ENCODE assay signal across 10 cellular contexts in genomic region chr11:78046486-78046854, GRCh38. TPM values are rescaled to one million over a fixed set of nuclear protein-coding genes. Genes with fewer than 3 reads are reported as not detected.
DNase-seq lines count a peak whose midpoint lies in the region; ATAC-seq and TF ChIP-seq lines count a peak whose summit lies in the region.
"Had no signal": no experiment of that assay in that cellular context is flagged by ENCODE, and none has a peak within 500 bp of the region (broad histone marks: within the 10 kb centered on the region; RNA-seq: fewer than 3 reads in every experiment).

No MANE protein-coding gene starts in this region.

- H3K36me3 Mint-ChIP-seq in CD14-positive monocyte = no peaks in the 10 kb centered on the region
- H3K36me3 Mint-ChIP-seq: activated naive CD4-positive, alpha-beta T cell treated with anti-CD3 and anti-CD28 coated beads, Interleukin-2, amount 50 U/mL, for 24 hours; CD4-positive, alpha-beta memory T cell had no signal

- H3K27me3 ChIP-seq in OCI-LY3 (ENCODE audit: low read depth, low read length) = no peaks in the 10 kb centered on the region
- no peaks in the 10 kb centered on the region for H3K27me3 ChIP-seq in parathyroid adenoma (ENCODE audit: control insufficient read depth, insufficient read depth, low read length)

- H3K9me3 Mint-ChIP-seq in CD14-positive monocyte = no peaks in the 10 kb centered on the region
- H3K9me3 Mint-ChIP-seq: activated naive CD4-positive, alpha-beta T cell treated with anti-CD3 and anti-CD28 coated beads, Interleukin-2, amount 50 U/mL, for 24 hours; CD4-positive, alpha-beta memory T cell had no signal

- no peak for DNase-seq in CD14-positive monocyte (ENCODE audit: low spot score)
- no peak for DNase-seq in coronary artery (ENCODE audit: low spot score)
- no peak for DNase-seq in NCI-H2171 (lab: John Stamatoyannopoulos, UW)

- H4K20me1 ChIP-seq in OCI-LY3 (ENCODE audit: insufficient read depth, low read length) = no peaks in the 10 kb centered on the region

- ATAC-seq in GM21447 (IDR thresholded peaks at IDR 0.05; ENCODE audit: unreplicated experiment) (no peak), GM21786 (IDR thresholded peaks at IDR 0.05; ENCODE audit: unreplicated experiment) (no peak), HG02759 (IDR thresholded peaks at IDR 0.05; ENCODE audit: unreplicated experiment) (no peak)

- H3K9me3 ChIP-seq in OCI-LY3 (ENCODE audit: insufficient read depth, low read length) (no peaks in the 10 kb centered on the region), parathyroid adenoma (ENCODE audit: control insufficient read depth, low read length) (no peaks in the 10 kb centered on the region)

- no peak overlapping the region for H3K27ac ChIP-seq in OCI-LY3 (ENCODE audit: low read length)
- no peak overlapping the region for H3K27ac ChIP-seq in coronary artery
- H3K27ac ChIP-seq in parathyroid adenoma = peak overlapping the region; percentile 90

- no peak overlapping the region for H3K27ac Mint-ChIP-seq in CD14-positive monocyte
- H3K27ac Mint-ChIP-seq: activated naive CD4-positive, alpha-beta T cell treated with anti-CD3 and anti-CD28 coated beads, Interleukin-2, amount 50 U/mL, for 24 hours had no signal

- H3K4me2 ChIP-seq in OCI-LY3 (ENCODE audit: low read length) = peak overlapping the region; percentile 87
- H3K4me2 ChIP-seq in parathyroid adenoma (ENCODE audit: low read length) = peak overlapping the region; percentile 64

- H3K4me3 Mint-ChIP-seq in CD14-positive monocyte = no peak overlapping the region

- TF ChIP-seq CTCF in CD14-positive monocyte (IDR thresholded peaks at IDR 0.05) = peak; percentile 74
- TF ChIP-seq CTCF in OCI-LY3 (IDR thresholded peaks at IDR 0.05; ENCODE audit: low read depth, low read length) = no peak
- no peak for TF ChIP-seq CTCF in coronary artery (IDR thresholded peaks at IDR 0.05)
- no peak for TF ChIP-seq CTCF in parathyroid adenoma (IDR thresholded peaks at IDR 0.05)

- H3K9ac ChIP-seq in OCI-LY3 (ENCODE audit: low read length) (no peak overlapping the region), parathyroid adenoma (no peak overlapping the region)

- peaks cover 0 to 3% (median 1%) of the 10 kb centered on the region in 3 donors for H3K27me3 Mint-ChIP-seq in CD14-positive monocyte (ENCODE audit: low read depth in 3 of 3)
- H3K27me3 Mint-ChIP-seq: activated naive CD4-positive, alpha-beta T cell treated with anti-CD3 and anti-CD28 coated beads, Interleukin-2, amount 50 U/mL, for 24 hours; CD4-positive, alpha-beta memory T cell had no signal

- H3K79me2 ChIP-seq in OCI-LY3 (ENCODE audit: low read length) (no peaks in the 10 kb centered on the region), parathyroid adenoma (no peaks in the 10 kb centered on the region)

- H3K36me3 ChIP-seq in OCI-LY3 (replicated peaks; ENCODE audit: low read depth, low read length) (no peaks in the 10 kb centered on the region), parathyroid adenoma (ENCODE audit: control insufficient read depth, insufficient read depth, low read length) (no peaks in the 10 kb centered on the region)

- H2AFZ ChIP-seq in OCI-LY3 (ENCODE audit: low read depth, low read length) (peak overlapping the region; percentile 93), parathyroid adenoma (peak overlapping the region; percentile 82)

- peaks cover 14% of the 10 kb centered on the region for H3K4me1 Mint-ChIP-seq in CD14-positive monocyte

- H3K4me1 ChIP-seq in OCI-LY3 (ENCODE audit: low read length) (peaks cover 2% of the 10 kb centered on the region; the same call in 1 of the 2 replicates), parathyroid adenoma (peaks cover 5% of the 10 kb centered on the region)

- intact Hi-C loops in CD14-positive monocyte (cut with micrococcal nuclease) = no loop called here

- H3K4me3 ChIP-seq in OCI-LY3 (ENCODE audit: low read length) (peak overlapping the region; percentile 77), coronary artery (peak overlapping the region; percentile 63), parathyroid adenoma (ENCODE audit: low read depth, low read length) (peak overlapping the region; percentile 42)

RNA-seq across cellular contexts. Expression of gene THRSP, which starts 17.2 kb away (rescaled TPM):
- not detected for polyA plus RNA-seq in CD14-positive monocyte

RNA-seq across cellular contexts. Expression of gene KCTD14, which starts 23.4 kb away (rescaled TPM):
- polyA plus RNA-seq in CD14-positive monocyte = under 1 TPM; 0.14 to 0.33 TPM
- polyA plus RNA-seq: CD4-positive, alpha-beta memory T cell had no signal

RNA-seq across cellular contexts. Expression of gene NDUFC2, which starts 33.2 kb away (rescaled TPM):
- 100 to 1,000 TPM; 209 to 219 TPM for polyA plus RNA-seq in CD14-positive monocyte

RNA-seq across cellular contexts. Expression of gene INTS4, which starts 52.0 kb away (rescaled TPM):
- polyA plus RNA-seq in CD14-positive monocyte = 10 to 100 TPM; 23.5 to 29.0 TPM
